Comparison of ENCODE assay signal across 13 cellular contexts in the genomic region with DNA sequence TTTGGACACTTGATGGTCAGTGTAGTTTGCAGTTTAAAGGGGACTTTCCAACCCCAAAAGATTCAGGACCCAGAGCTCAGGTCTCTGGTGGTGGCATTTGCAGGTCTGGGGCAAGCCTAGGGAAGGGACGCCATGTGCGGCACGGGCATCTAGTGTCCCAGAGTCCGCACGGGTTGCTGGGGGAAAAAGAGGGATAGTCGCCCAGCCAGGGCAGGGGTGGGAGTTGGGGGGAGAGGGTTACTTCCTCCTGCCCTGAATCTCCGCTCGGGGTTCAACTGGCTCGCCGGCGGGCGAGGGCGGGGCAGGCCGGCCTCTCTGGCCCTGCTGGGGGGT. TPM values are rescaled to one million over a fixed set of nuclear protein-coding genes. Genes with fewer than 3 reads are reported as not detected.
A peak's percentile ranks its signal among the peaks of the same experiment; 100 is the strongest.
DNase-seq lines count a peak whose midpoint lies in the region; ATAC-seq and TF ChIP-seq lines count a peak whose summit lies in the region.
"Had no signal": no experiment of that assay in that cellular context is flagged by ENCODE, and none has a peak within 500 bp of the region (broad histone marks: within the 10 kb centered on the region; RNA-seq: fewer than 3 reads in every experiment).

No MANE protein-coding gene starts in this region.

- no peaks in the 10 kb centered on the region for H3K36me3 Mint-ChIP-seq in activated naive CD4-positive, alpha-beta T cell treated with anti-CD3 and anti-CD28 coated beads for 36 hours (ENCODE audit: low read depth)
- H3K36me3 Mint-ChIP-seq in activated naive CD4-positive, alpha-beta T cell treated with anti-CD3 and anti-CD28 coated beads, Interleukin-2, amount 50 U/mL, for 72 hours = peaks cover 0 to 4% of the 10 kb centered on the region in 2 donors
- no peaks in the 10 kb centered on the region for H3K36me3 Mint-ChIP-seq in central memory CD8-positive, alpha-beta T cell (ENCODE audit: insufficient read depth)

- no peak for DNase-seq in activated naive CD4-positive, alpha-beta T cell treated with anti-CD3 and anti-CD28 coated beads for 36 hours
- no peak for DNase-seq in activated naive CD4-positive, alpha-beta T cell treated with anti-CD3 and anti-CD28 coated beads, Interleukin-2, amount 50 U/mL, for 72 hours (ENCODE audit: low spot score in 2 of 2)
- DNase-seq in central memory CD8-positive, alpha-beta T cell (ENCODE audit: low spot score in 2 of 2) = no peak
- DNase-seq in thyroid gland (no peak), NCI-H1092 (lab: John Stamatoyannopoulos, UW) (no peak)
- no peak for DNase-seq in central memory CD4-positive, alpha-beta T cell
- no peak for DNase-seq in effector memory CD4-positive, alpha-beta T cell
- DNase-seq: NCI-H1930, SHP77 treated with DMSO at 0.1 percent for 48 hours had no signal

- no peaks in the 10 kb centered on the region for H3K9me3 Mint-ChIP-seq in activated naive CD4-positive, alpha-beta T cell treated with anti-CD3 and anti-CD28 coated beads for 36 hours
- H3K9me3 Mint-ChIP-seq in activated naive CD4-positive, alpha-beta T cell treated with anti-CD3 and anti-CD28 coated beads, Interleukin-2, amount 50 U/mL, for 72 hours = no peaks in the 10 kb centered on the region
- no peaks in the 10 kb centered on the region for H3K9me3 Mint-ChIP-seq in central memory CD8-positive, alpha-beta T cell

- TF ChIP-seq CTCF in thyroid gland (IDR thresholded peaks at IDR 0.05) = no peak

- H3K27ac ChIP-seq in muscle layer of colon (ENCODE audit: low read depth, low read length) (no peak overlapping the region), thyroid gland (no peak overlapping the region)
- no peak overlapping the region for H3K27ac ChIP-seq in effector memory CD4-positive, alpha-beta T cell (ENCODE audit: insufficient read depth, low read length, poor library complexity, severe bottlenecking)
- H3K27ac ChIP-seq: C4-2B, epithelial cell of prostate had no signal

- peak overlapping the region; percentile 27 to 42 for H3K4me3 ChIP-seq in muscle layer of colon (ENCODE audit: low read depth in 1 of 2, low read length in 2 of 2)
- H3K4me3 ChIP-seq in thyroid gland (replicated peaks in 1 of 3) = peak overlapping the region in 2 of 3 donors; percentile 27
- H3K4me3 ChIP-seq in effector memory CD4-positive, alpha-beta T cell (ENCODE audit: insufficient read depth, low read depth, low read length, poor library complexity, severe bottlenecking) = no peak overlapping the region
- H3K4me3 ChIP-seq: lung had no signal

- H3K27me3 ChIP-seq in muscle layer of colon (ENCODE audit: control insufficient read depth in 1 of 2, insufficient read depth in 2 of 2, low read length in 2 of 2) (peaks cover 24 to 35% of the 10 kb centered on the region in 2 donors), thyroid gland (peaks cover 7% of the 10 kb centered on the region)
- peaks cover 3% of the 10 kb centered on the region for H3K27me3 ChIP-seq in effector memory CD4-positive, alpha-beta T cell (replicated peaks; ENCODE audit: control insufficient read depth, insufficient read depth, low read length, poor library complexity, severe bottlenecking)

- H3K9ac ChIP-seq in muscle layer of colon (ENCODE audit: low read length) = no peak overlapping the region

- H3K27me3 Mint-ChIP-seq in activated naive CD4-positive, alpha-beta T cell treated with anti-CD3 and anti-CD28 coated beads for 36 hours (ENCODE audit: low read depth) = peaks cover 32% of the 10 kb centered on the region
- peaks cover 47% of the 10 kb centered on the region for H3K27me3 Mint-ChIP-seq in central memory CD8-positive, alpha-beta T cell

- H3K9me3 ChIP-seq in muscle layer of colon (ENCODE audit: low read length) = no peaks in the 10 kb centered on the region
- H3K9me3 ChIP-seq in thyroid gland = no peaks in the 10 kb centered on the region
- H3K9me3 ChIP-seq in effector memory CD4-positive, alpha-beta T cell (ENCODE audit: control insufficient read depth, low read length) = no peaks in the 10 kb centered on the region

- H3K4me3 Mint-ChIP-seq in activated naive CD4-positive, alpha-beta T cell treated with anti-CD3 and anti-CD28 coated beads for 36 hours = peak overlapping the region; percentile 39
- H3K4me3 Mint-ChIP-seq in central memory CD8-positive, alpha-beta T cell = peak overlapping the region; percentile 58

- peaks cover 5% of the 10 kb centered on the region for H3K4me1 Mint-ChIP-seq in activated naive CD4-positive, alpha-beta T cell treated with anti-CD3 and anti-CD28 coated beads for 36 hours (ENCODE audit: low read depth)
- peaks cover 5% of the 10 kb centered on the region for H3K4me1 Mint-ChIP-seq in central memory CD8-positive, alpha-beta T cell

- no peak for ATAC-seq in activated naive CD4-positive, alpha-beta T cell treated with anti-CD3 and anti-CD28 coated beads, Interleukin-2, amount 50 U/mL, for 72 hours
- no peak for ATAC-seq in central memory CD8-positive, alpha-beta T cell (replicated peaks; ENCODE audit: extremely low read depth, poor library complexity, severe bottlenecking)

- CTCF ChIA-PET in activated naive CD4-positive, alpha-beta T cell treated with anti-CD3 and anti-CD28 coated beads for 36 hours (lab: Charles Lee) = interaction anchor here (1.2 to 8.8 kb wide), 3 partner anchors 13 to 24 kb away, joined by 10 to 50 read pairs (median 25); a partner anchor contains a TSS

- no peak for TF ChIP-seq POLR2A in thyroid gland (IDR thresholded peaks at IDR 0.05)

- no peaks in the 10 kb centered on the region for H3K36me3 ChIP-seq in muscle layer of colon (ENCODE audit: insufficient read depth, low read length)
- no peaks in the 10 kb centered on the region for H3K36me3 ChIP-seq in thyroid gland
- no peaks in the 10 kb centered on the region for H3K36me3 ChIP-seq in effector memory CD4-positive, alpha-beta T cell (ENCODE audit: control insufficient read depth, insufficient read depth, low read length)

- WGBS in thyroid gland, 2 donors = 18 to 36% methylated on average over 7 to 13 of the region's 14 CpGs

- H3K4me1 ChIP-seq in muscle layer of colon (ENCODE audit: insufficient read depth, low read length) (no peaks in the 10 kb centered on the region), thyroid gland (peaks cover 10 to 12% of the 10 kb centered on the region in 2 donors)
- H3K4me1 ChIP-seq in effector memory CD4-positive, alpha-beta T cell (ENCODE audit: control insufficient read depth, insufficient read depth, low read length, poor library complexity, severe bottlenecking) = peaks cover 10% of the 10 kb centered on the region

- no peak overlapping the region for H3K27ac Mint-ChIP-seq in activated naive CD4-positive, alpha-beta T cell treated with anti-CD3 and anti-CD28 coated beads for 36 hours
- peak overlapping the region in 1 of 2 donors; percentile 53 for H3K27ac Mint-ChIP-seq in activated naive CD4-positive, alpha-beta T cell treated with anti-CD3 and anti-CD28 coated beads, Interleukin-2, amount 50 U/mL, for 72 hours
- H3K27ac Mint-ChIP-seq in central memory CD8-positive, alpha-beta T cell (ENCODE audit: low read depth) = no peak overlapping the region

- intact Hi-C loops in activated naive CD4-positive, alpha-beta T cell treated with anti-CD3 and anti-CD28 coated beads for 36 hours (cut with micrococcal nuclease) = no loop called here
- intact Hi-C loops in thyroid gland (cut with DNase I) = no loop called here

RNA-seq across cellular contexts. Expression of a gene that starts 0.2 kb away (rescaled TPM):
- total RNA-seq in activated naive CD4-positive, alpha-beta T cell treated with anti-CD3 and anti-CD28 coated beads for 36 hours = not detected
- not detected for total RNA-seq in activated naive CD4-positive, alpha-beta T cell treated with anti-CD3 and anti-CD28 coated beads, Interleukin-2, amount 50 U/mL, for 72 hours
- total RNA-seq in thyroid gland = under 1 TPM in 1 of 4 donors, not detected in 3; 0.46 TPM
- total RNA-seq: lung had no signal

RNA-seq across cellular contexts. Expression of a gene that starts 13.2 kb away (rescaled TPM):
- total RNA-seq in activated naive CD4-positive, alpha-beta T cell treated with anti-CD3 and anti-CD28 coated beads for 36 hours = 100 to 1,000 TPM; 108 to 115 TPM
- 100 to 1,000 TPM in 1 of 2 donors, 10 to 100 TPM in 1; 93.9 to 121 TPM for total RNA-seq in activated naive CD4-positive, alpha-beta T cell treated with anti-CD3 and anti-CD28 coated beads, Interleukin-2, amount 50 U/mL, for 72 hours
- 10 to 100 TPM; 51.0 to 75.0 (median 61.2) TPM for total RNA-seq in thyroid gland

RNA-seq across cellular contexts. Expression of a gene that starts 36.3 kb away (rescaled TPM):
- 10 to 100 TPM; 18.8 to 20.6 TPM for total RNA-seq in activated naive CD4-positive, alpha-beta T cell treated with anti-CD3 and anti-CD28 coated beads for 36 hours
- total RNA-seq in activated naive CD4-positive, alpha-beta T cell treated with anti-CD3 and anti-CD28 coated beads, Interleukin-2, amount 50 U/mL, for 72 hours = 10 to 100 TPM; 28.7 to 65.1 TPM
- total RNA-seq in thyroid gland = 10 to 100 TPM; 10.7 to 34.5 (median 26.9) TPM

RNA-seq across cellular contexts. Expression of a gene that starts 42.6 kb away (rescaled TPM):
- not detected for total RNA-seq in activated naive CD4-positive, alpha-beta T cell treated with anti-CD3 and anti-CD28 coated beads for 36 hours
- total RNA-seq in activated naive CD4-positive, alpha-beta T cell treated with anti-CD3 and anti-CD28 coated beads, Interleukin-2, amount 50 U/mL, for 72 hours = not detected
- 1 to 10 TPM in 1 of 4 donors, under 1 TPM in 1, not detected in 2; 0.27 to 2.1 TPM for total RNA-seq in thyroid gland
- total RNA-seq: lung had no signal
